8 cellular contexts compared by ENCODE assay signal in genomic region chr20:62805711-62806382, GRCh38. TPM values are rescaled to one million over a fixed set of nuclear protein-coding genes. Genes with fewer than 3 reads are reported as not detected.
DNase-seq lines count a peak whose midpoint lies in the region; ATAC-seq and TF ChIP-seq lines count a peak whose summit lies in the region.

No MANE protein-coding gene starts in this region.

- no peaks in the 10 kb centered on the region for H3K27me3 Mint-ChIP-seq in stimulated activated naive CD8-positive, alpha-beta T cell treated with anti-CD3 and anti-CD28 coated beads, Interleukin-15, Interleukin-2, amounts not matched to agents 100 ng/mL and 50 ng/mL, for 24 hours

- intact Hi-C loops in body of pancreas (cut with DNase I) (no loop called here), left lung (cut with DNase I) (no loop called here)

- 34 to 84% methylated on average over 9 to 24 of the region's 25 CpGs for WGBS in body of pancreas, 2 donors
- 19 to 27% methylated on average over 14 to 22 of the region's 25 CpGs for WGBS in tibial nerve, 2 donors

- no peak for ATAC-seq in stimulated activated naive CD8-positive, alpha-beta T cell treated with anti-CD3 and anti-CD28 coated beads, Interleukin-15, Interleukin-2, amounts not matched to agents 100 U/mL and 50 U/mL, for 24 hours
- no peak for ATAC-seq in body of pancreas
- ATAC-seq in left lung: peak; percentile 23

- no peaks in the 10 kb centered on the region for H3K9me3 ChIP-seq in body of pancreas
- H3K9me3 ChIP-seq in left lung: no peaks in the 10 kb centered on the region
- H3K9me3 ChIP-seq in tibial nerve: no peaks in the 10 kb centered on the region

- H3K27ac ChIP-seq in body of pancreas (peak overlapping the region; percentile 8 to 81 (median 74)), left lung (peak overlapping the region; percentile 80 to 91), tibial nerve (peak overlapping the region; percentile 88 to 98 (median 98))

- H3K9me3 Mint-ChIP-seq in stimulated activated naive CD8-positive, alpha-beta T cell treated with anti-CD3 and anti-CD28 coated beads, Interleukin-15, Interleukin-2, amounts not matched to agents 100 ng/mL and 50 ng/mL, for 24 hours: no peaks in the 10 kb centered on the region

- no peak for DNase-seq in stimulated activated naive CD8-positive, alpha-beta T cell treated with anti-CD3 and anti-CD28 coated beads, Interleukin-15, Interleukin-2, amounts not matched to agents 100 U/mL and 50 U/mL, for 24 hours
- DNase-seq in body of pancreas (peak in 2 of 4 donors; percentile 29 to 68), left lung (peak; percentile 81 to 91), tibial nerve (ENCODE audit: low spot score in 2 of 2) (peak in 1 of 2 donors; percentile 48), DMS79 (lab: John Stamatoyannopoulos, UW) (no peak), amniotic stem cell (lab: John Stamatoyannopoulos, UW) (no peak)
- no peak for DNase-seq in stimulated activated CD4-positive, alpha-beta T cell treated with anti-CD3 and anti-CD28 coated beads, Interleukin-2, amount 100 ng/mL, for 24 hours

- H3K36me3 ChIP-seq in body of pancreas (replicated peaks in 1 of 2; ENCODE audit: insufficient read depth in 1 of 2, low read depth in 2 of 2) (peaks cover 10 to 15% of the 10 kb centered on the region in 2 donors), left lung (peaks cover 0 to 53% of the 10 kb centered on the region in 2 donors), tibial nerve (peaks cover 0 to 57% (median 12%) of the 10 kb centered on the region in 3 donors)

- H3K4me3 ChIP-seq in body of pancreas: peak overlapping the region in 1 of 2 donors; percentile 93
- peak overlapping the region; percentile 94 to 97 for H3K4me3 ChIP-seq in left lung
- H3K4me3 ChIP-seq in tibial nerve: peak overlapping the region; percentile 89 to 100 (median 94)

- peaks cover 7% of the 10 kb centered on the region for H3K36me3 Mint-ChIP-seq in stimulated activated naive CD8-positive, alpha-beta T cell treated with anti-CD3 and anti-CD28 coated beads, Interleukin-15, Interleukin-2, amounts not matched to agents 100 ng/mL and 50 ng/mL, for 24 hours (ENCODE audit: low read depth)

- no peak for TF ChIP-seq CTCF in body of pancreas (IDR thresholded peaks at IDR 0.05)
- TF ChIP-seq CTCF in left lung (IDR thresholded peaks at IDR 0.05): no peak
- TF ChIP-seq CTCF in tibial nerve (IDR thresholded peaks at IDR 0.05): no peak

- peaks cover 24% of the 10 kb centered on the region for H3K4me1 ChIP-seq in body of pancreas
- H3K4me1 ChIP-seq in left lung: peaks cover 17 to 56% of the 10 kb centered on the region in 2 donors
- peaks cover 0 to 41% (median 26%) of the 10 kb centered on the region in 4 donors for H3K4me1 ChIP-seq in tibial nerve

- peak overlapping the region; percentile 83 for H3K4me3 Mint-ChIP-seq in stimulated activated naive CD8-positive, alpha-beta T cell treated with anti-CD3 and anti-CD28 coated beads, Interleukin-15, Interleukin-2, amounts not matched to agents 100 ng/mL and 50 ng/mL, for 24 hours

- peak overlapping the region; percentile 61 for H3K27ac Mint-ChIP-seq in stimulated activated naive CD8-positive, alpha-beta T cell treated with anti-CD3 and anti-CD28 coated beads, Interleukin-15, Interleukin-2, amounts not matched to agents 100 ng/mL and 50 ng/mL, for 24 hours

- peak in 1 of 2 donors; percentile 29 for TF ChIP-seq EP300 in tibial nerve (IDR thresholded peaks at IDR 0.05)

- H3K27me3 ChIP-seq in body of pancreas (no peaks in the 10 kb centered on the region), left lung (no peaks in the 10 kb centered on the region), tibial nerve (no peaks in the 10 kb centered on the region)

- peaks cover 29% of the 10 kb centered on the region for H3K4me1 Mint-ChIP-seq in stimulated activated naive CD8-positive, alpha-beta T cell treated with anti-CD3 and anti-CD28 coated beads, Interleukin-15, Interleukin-2, amounts not matched to agents 100 ng/mL and 50 ng/mL, for 24 hours (ENCODE audit: low read depth)

- TF ChIP-seq POLR2A in body of pancreas (IDR thresholded peaks at IDR 0.05) (peak in 1 of 3 donors; percentile 24), tibial nerve (IDR thresholded peaks at IDR 0.05) (no peak)

RNA-seq across cellular contexts. Expression of gene OGFR, which starts 1.2 kb away (rescaled TPM):
- total RNA-seq in body of pancreas (10 to 100 TPM; 46.4 to 47.8 TPM), left lung (10 to 100 TPM; 40.9 to 58.3 TPM), tibial nerve (100 to 1,000 TPM in 1 of 4 donors, 10 to 100 TPM in 3; 67.1 to 108 (median 80.8) TPM)

RNA-seq across cellular contexts. Expression of gene MRGBP, which starts 9.6 kb away (rescaled TPM):
- total RNA-seq in body of pancreas (10 to 100 TPM in 1 of 2 donors, 1 to 10 TPM in 1; 7.0 to 10.2 TPM), left lung (10 to 100 TPM in 1 of 2 donors, 1 to 10 TPM in 1; 6.1 to 10.1 TPM), tibial nerve (10 to 100 TPM; 12.0 to 15.3 (median 13.6) TPM)

RNA-seq across cellular contexts. Expression of gene COL9A3, which starts 11.0 kb away (rescaled TPM):
- total RNA-seq in body of pancreas: 10 to 100 TPM; 25.2 to 69.5 TPM
- 1 to 10 TPM; 2.3 to 2.6 TPM for total RNA-seq in left lung
- 10 to 100 TPM; 51.3 to 81.2 (median 63.5) TPM for total RNA-seq in tibial nerve

RNA-seq across cellular contexts. Expression of gene TCFL5, which starts 55.8 kb away (rescaled TPM):
- 1 to 10 TPM; 2.0 to 7.5 TPM for total RNA-seq in body of pancreas
- 1 to 10 TPM; 7.4 to 8.5 TPM for total RNA-seq in left lung
- 10 to 100 TPM in 3 of 4 donors, 1 to 10 TPM in 1; 9.8 to 25.1 (median 16.2) TPM for total RNA-seq in tibial nerve

Comparison
In these comparisons a context has a peak if more than half of its experiments do, and no peak if none do; other contexts are left out.
1. DNase-seq: peak in left lung (2 of 2); none in stimulated activated naive CD8-positive, alpha-beta T cell treated with anti-CD3 and anti-CD28 coated beads, Interleukin-15, Interleukin-2, amounts not matched to agents 100 U/mL and 50 U/mL, for 24 hours (single experiment), DMS79 (single experiment), amniotic stem cell (single experiment) and stimulated activated CD4-positive, alpha-beta T cell treated with anti-CD3 and anti-CD28 coated beads, Interleukin-2, amount 100 ng/mL, for 24 hours (0 of 2).
2. RNA of gene COL9A3, which starts 11.0 kb away (total RNA-seq): 25.2 to 69.5 TPM in body of pancreas and 51.3 to 81.2 TPM in tibial nerve; 2.3 to 2.6 TPM in left lung; every median in the first group is over 4 times any median in the second.
3. Peak in every context shown above with its lines, with median percentiles within 50 percentile points of each other: H3K27ac ChIP-seq.